Comparison of ENCODE assay signal across 22 cellular contexts in the genomic region with DNA sequence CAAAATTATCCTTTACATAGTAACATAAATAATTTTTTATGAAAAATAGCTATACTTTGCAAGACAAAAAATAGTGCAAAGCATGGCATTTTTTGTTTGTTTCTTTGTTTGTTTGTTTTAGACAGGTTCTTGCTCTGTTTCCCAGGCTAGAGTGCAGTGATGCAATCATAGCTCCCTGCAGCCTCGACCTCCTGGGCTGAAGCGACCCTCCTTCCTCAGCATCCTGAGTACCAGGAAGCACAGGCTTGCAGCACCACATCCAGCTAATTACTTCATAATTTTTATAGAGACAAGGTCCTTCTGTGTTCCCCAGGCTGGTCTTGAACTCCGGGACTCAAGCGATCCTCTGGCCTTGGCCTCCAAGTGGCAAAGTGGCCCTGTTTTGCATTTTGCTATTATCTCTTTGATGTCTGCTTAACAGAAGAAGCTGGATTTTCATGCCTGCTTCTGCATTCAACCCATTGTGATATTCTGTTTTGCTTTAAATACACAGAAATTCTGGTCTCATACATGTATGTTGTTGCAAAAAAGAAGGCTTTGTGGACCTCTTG.
"Had no signal": no experiment of that assay in that cellular context is flagged by ENCODE, and none has a peak within 500 bp of the region (broad histone marks: within the 10 kb centered on the region; RNA-seq: fewer than 3 reads in every experiment).

No MANE protein-coding gene starts in this region.

- H3K4me1 ChIP-seq: neural progenitor cell, pancreas, suprapubic skin, thyroid gland had no signal

- FAIRE-seq: pancreas, urothelium cell line had no signal

- H3K4me3 ChIP-seq: heart left ventricle, lung, neural progenitor cell, pancreas, smooth muscle cell, suprapubic skin, thyroid gland had no signal

- H3K9ac ChIP-seq: neural progenitor cell had no signal

- H2AFZ ChIP-seq: neural progenitor cell had no signal

- ATAC-seq: heart left ventricle; left colon; left ventricle myocardium superior; natural killer cell treated with Interleukin-12 subunit alpha and Interleukin-12 subunit beta and Interleukin-15 and Interleukin-18, amount 100 ng/mL, for 72 hours; pancreas; right cardiac atrium; stimulated activated effector memory CD8-positive, alpha-beta T cell treated with anti-CD3 and anti-CD28 coated beads, Interleukin-12 subunit alpha, Interleukin-12 subunit beta, amount 100 ng/mL, for 72 hours; stimulated activated naive CD8-positive, alpha-beta T cell treated with anti-CD3 and anti-CD28 coated beads, Interleukin-15, Interleukin-2, amounts not matched to agents 100 U/mL and 50 U/mL, for 24 hours had no signal

- H3K27ac ChIP-seq: heart left ventricle, neural progenitor cell, pancreas, suprapubic skin, thyroid gland had no signal

- H3K4me2 ChIP-seq: neural progenitor cell, smooth muscle cell had no signal

- H3K36me3 ChIP-seq: heart left ventricle, neural progenitor cell, pancreas, suprapubic skin, thyroid gland had no signal

- H3K9me3 ChIP-seq: heart left ventricle, pancreas, suprapubic skin, thyroid gland had no signal

- DNase-seq: effector CD4-positive, alpha-beta T cell; foreskin melanocyte; heart left ventricle; hippocampal formation; left colon; left ventricle myocardium superior; mesenchymal stem cell; midbrain; nucleus accumbens; pancreas; stimulated activated CD4-positive, alpha-beta T cell treated with anti-CD3 and anti-CD28 coated beads, Interleukin-4, amount 100 ng/mL, for 1 hour; stimulated activated CD8-positive, alpha-beta memory T cell treated with anti-CD3 and anti-CD28 coated beads, Interleukin-4, amount 100 ng/mL, for 48 hours; stimulated activated naive CD8-positive, alpha-beta T cell treated with anti-CD3 and anti-CD28 coated beads, Interleukin-15, Interleukin-2, amounts not matched to agents 100 U/mL and 50 U/mL, for 24 hours; thyroid gland had no signal

- H3K27me3 ChIP-seq: heart left ventricle, neural progenitor cell, pancreas, suprapubic skin, thyroid gland had no signal
